29 cellular contexts compared by ENCODE assay signal in the genomic region with DNA sequence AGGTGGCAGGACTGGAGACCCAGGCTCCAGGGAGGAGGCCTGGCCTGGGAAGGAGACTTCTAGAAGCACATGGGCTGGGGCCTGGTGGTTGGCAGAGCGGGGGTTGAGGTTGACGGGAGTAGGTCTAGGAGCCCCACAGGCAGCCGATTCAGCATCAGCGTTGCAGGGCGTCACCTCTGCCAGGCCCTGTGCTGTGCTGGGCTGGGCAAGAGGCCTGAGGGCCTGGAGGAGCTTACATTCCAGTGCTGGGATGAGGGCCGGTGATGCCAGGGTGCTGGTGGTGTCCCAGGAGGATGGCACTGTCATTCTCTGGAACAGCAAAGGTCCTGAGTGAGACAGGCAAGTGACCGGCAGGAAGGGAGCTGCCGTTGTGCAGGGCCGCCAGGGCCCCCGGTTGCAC.
"Had no signal": no experiment of that assay in that cellular context is flagged by ENCODE, and none has a peak within 500 bp of the region (broad histone marks: within the 10 kb centered on the region; RNA-seq: fewer than 3 reads in every experiment).

No MANE protein-coding gene starts in this region.

- DNase-seq: colonic mucosa; cortex of kidney; dermis blood vessel endothelial cell; dorsolateral prefrontal cortex; effector CD4-positive, alpha-beta T cell; effector CD8-positive, alpha-beta T cell; effector memory CD4-positive, alpha-beta T cell; effector memory CD8-positive, alpha-beta T cell; endodermal cell; erythroblast; esophagus squamous epithelium; foreskin fibroblast; foreskin keratinocyte; foreskin melanocyte; gastrocnemius medialis; glutamatergic neuron; head of caudate nucleus; heart right ventricle had no signal

- H3K4me1 Mint-ChIP-seq: endodermal cell had no signal

- FAIRE-seq: colon, endometrium, endothelial cell of umbilical vein, frontal cortex had no signal

- H3K27me3 ChIP-seq: colonic mucosa, esophagus muscularis mucosa, gastrocnemius medialis, gastroesophageal sphincter, heart left ventricle, heart right ventricle had no signal

- H3K27ac ChIP-seq: colonic mucosa, coronary artery, dorsolateral prefrontal cortex, epithelial cell of prostate, esophagus muscularis mucosa, esophagus squamous epithelium, foreskin keratinocyte, gastrocnemius medialis, gastroesophageal sphincter, heart left ventricle, heart right ventricle had no signal

- H3K4me1 ChIP-seq: colonic mucosa, esophagus muscularis mucosa, gastrocnemius medialis, gastroesophageal sphincter, heart left ventricle, heart right ventricle had no signal

- H3K4me3 Mint-ChIP-seq: dendritic cell treated with granulocyte-macrophage colony-stimulating factor and Interleukin-4, amounts not matched to agents 40 ng/mL and 50 ng/mL, for 4 days; effector memory CD8-positive, alpha-beta T cell; endodermal cell had no signal

- ATAC-seq: effector memory CD8-positive, alpha-beta T cell; esophagus mucosa; foreskin keratinocyte; gastrocnemius medialis; gastroesophageal sphincter; heart left ventricle; heart right ventricle had no signal

- H3K4me3 ChIP-seq: colonic mucosa, coronary artery, dorsolateral prefrontal cortex, esophagus muscularis mucosa, esophagus squamous epithelium, gastrocnemius medialis, gastroesophageal sphincter, heart left ventricle, heart right ventricle had no signal

- H3K9me3 ChIP-seq: colonic mucosa, esophagus muscularis mucosa, esophagus squamous epithelium, gastrocnemius medialis, gastroesophageal sphincter, heart left ventricle, heart right ventricle had no signal

- H3K36me3 ChIP-seq: colonic mucosa, esophagus muscularis mucosa, esophagus squamous epithelium, gastrocnemius medialis, gastroesophageal sphincter, heart left ventricle, heart right ventricle had no signal

- H3K9me3 Mint-ChIP-seq: dendritic cell treated with granulocyte-macrophage colony-stimulating factor and Interleukin-4, amounts not matched to agents 40 ng/mL and 50 ng/mL, for 4 days; effector memory CD8-positive, alpha-beta T cell; endodermal cell had no signal

- H3K27ac Mint-ChIP-seq: dendritic cell treated with granulocyte-macrophage colony-stimulating factor and Interleukin-4, amounts not matched to agents 40 ng/mL and 50 ng/mL, for 4 days; effector memory CD8-positive, alpha-beta T cell; endodermal cell had no signal
